1 cellular context compared by ENCODE assay signal in genomic region chr4:48585401-48585800, GRCh38.
TF ChIP-seq lines count a peak whose summit lies in the region.

No MANE protein-coding gene starts in this region.

TF ChIP-seq in SK-N-SH, 30 proteins besides CTCF, POLR2A, EP300 and RAD21 (continued from another document):
- TF ChIP-seq NRF1 (IDR thresholded peaks at IDR 0.05; ENCODE audit: low read depth, low read length) = no peak
- TF ChIP-seq SIN3A (IDR thresholded peaks at IDR 0.05; ENCODE audit: borderline replicate concordance, low read depth, low read length) = no peak
- no peak for TF ChIP-seq FOSL2 (IDR thresholded peaks at IDR 0.05; ENCODE audit: borderline replicate concordance, low read depth)
- no peak for TF ChIP-seq JUND (IDR thresholded peaks at IDR 0.05)
- no peak for TF ChIP-seq RFX5 (IDR thresholded peaks at IDR 0.05; ENCODE audit: low read length)
- TF ChIP-seq YY1 (IDR thresholded peaks at IDR 0.05; ENCODE audit: low read depth) = no peak
- no peak for TF ChIP-seq CHD2 (IDR thresholded peaks at IDR 0.05; ENCODE audit: low read length, partially characterized antibody)
- TF ChIP-seq USF2 (IDR thresholded peaks at IDR 0.05; ENCODE audit: borderline replicate concordance, low read depth, low read length) = no peak
- no peak for TF ChIP-seq POLR2AphosphoS5 (IDR thresholded peaks at IDR 0.05; ENCODE audit: low read depth, low read length)
- no peak for TF ChIP-seq RXRA (IDR thresholded peaks at IDR 0.05; ENCODE audit: borderline replicate concordance, low read depth)
- no peak for TF ChIP-seq SMC3 (IDR thresholded peaks at IDR 0.05; ENCODE audit: low read depth, low read length)
